10 cellular contexts compared by ENCODE assay signal in genomic region chr7:5430612-5430947, GRCh38. TPM values are rescaled to one million over a fixed set of nuclear protein-coding genes. Genes with fewer than 3 reads are reported as not detected.
A peak's percentile ranks its signal among the peaks of the same experiment; 100 is the strongest.
DNase-seq lines count a peak whose midpoint lies in the region; ATAC-seq and TF ChIP-seq lines count a peak whose summit lies in the region.
"Had no signal": no experiment of that assay in that cellular context is flagged by ENCODE, and none has a peak within 500 bp of the region (broad histone marks: within the 10 kb centered on the region; RNA-seq: fewer than 3 reads in every experiment).

No MANE protein-coding gene starts in this region.

- H3K27me3 Mint-ChIP-seq in MCF 10A (ENCODE audit: insufficient read depth, unreplicated experiment), result no peaks in the 10 kb centered on the region

- no peak for TF ChIP-seq RAD21 in HCT116 (IDR thresholded peaks at IDR 0.05; ENCODE audit: low read depth)

- H3K27me3 ChIP-seq in HCT116 (ENCODE audit: insufficient read depth, low read length), result no peaks in the 10 kb centered on the region
- H3K27me3 ChIP-seq in lower lobe of right lung (ENCODE audit: low read depth), result no peaks in the 10 kb centered on the region

- BruUV-seq in HCT116 (replicated peaks; lab: Mats Ljungman, UMichigan) (no TSS peak), MCF 10A (replicated peaks; lab: Mats Ljungman, UMichigan) (no TSS peak)

- H3K4me1 Mint-ChIP-seq in MCF 10A (ENCODE audit: insufficient read depth, unreplicated experiment), result peaks cover 21% of the 10 kb centered on the region

- TF ChIP-seq CTCF in HCT116 (IDR thresholded peaks at IDR 0.05 in 2 of 3, conservative IDR thresholded peaks at IDR 0.05 in 1 of 3; ENCODE audit: borderline replicate concordance in 1 of 3, insufficient read depth in 1 of 3, low read depth in 2 of 3, low read length in 2 of 3), result no peak
- no peak for TF ChIP-seq CTCF in MCF 10A (IDR thresholded peaks at IDR 0.05; ENCODE audit: unreplicated experiment)
- no peak for TF ChIP-seq CTCF in lower lobe of right lung (IDR thresholded peaks at IDR 0.05)
- no peak for TF ChIP-seq CTCF in GM13977 (IDR thresholded peaks at IDR 0.05; ENCODE audit: extremely low read depth, insufficient read depth, missing control alignments)

- peaks cover 38% of the 10 kb centered on the region for H3K79me2 ChIP-seq in HCT116 (ENCODE audit: insufficient read depth, low read length)

- H3K36me3 ChIP-seq in HCT116 (ENCODE audit: control insufficient read depth in 1 of 2, insufficient read depth in 2 of 2, low read length in 2 of 2) (0 out of 4 replicates have a peak, but pooled peaks cover 0 to 5% of the 10 kb centered on the region in 2 experiments), lower lobe of right lung (no peaks in the 10 kb centered on the region)

- H3K9me3 ChIP-seq in HCT116 (ENCODE audit: control insufficient read depth in 1 of 2, insufficient read depth in 1 of 2, low read depth in 1 of 2, low read length in 2 of 2) (peaks cover 0 to 4% of the 10 kb centered on the region in 2 experiments; a peak in 1 of 4 replicates), lower lobe of right lung (peaks cover 4% of the 10 kb centered on the region)

- H3K4me1 ChIP-seq in HCT116 (ENCODE audit: control insufficient read depth in 1 of 2, insufficient read depth in 2 of 2, low read length in 2 of 2) (peaks cover 25 to 55% of the 10 kb centered on the region in 2 experiments), lower lobe of right lung (peaks cover 29% of the 10 kb centered on the region)

- intact Hi-C loops in HCT116 (cut with micrococcal nuclease) (no loop called here), MCF 10A (cut with micrococcal nuclease) (no loop called here), lower lobe of right lung (cut with DNase I) (no loop called here)

- DNase-seq in HCT116 (ENCODE audit: low read depth, low spot score) (no peak), MCF 10A (ENCODE audit: unreplicated experiment) (no peak), lower lobe of right lung (no peak), GM13977 (ENCODE audit: low spot score) (no peak), NCI-H2081 treated with DMSO at 0.1 percent for 48 hours (lab: John Stamatoyannopoulos, UW) (no peak), LoVo (ENCODE audit: low spot score) (no peak)
- DNase-seq: H9, occipital lobe had no signal

- H3K4me3 ChIP-seq in HCT116 (replicated peaks in 1 of 2; ENCODE audit: low read depth in 1 of 2, low read length in 2 of 2) (no peak overlapping the region), lower lobe of right lung (peak overlapping the region; percentile 96)

- H3K9me2 ChIP-seq in HCT116 (ENCODE audit: insufficient read depth), result no peaks in the 10 kb centered on the region

- H3K4me2 ChIP-seq in HCT116 (ENCODE audit: low read length), result peak overlapping the region; percentile 98

- POLR2A ChIA-PET in HCT116 (lab: Charles Lee), result interaction anchor here (0.6 kb wide), 2 partner anchors 15 to 853 kb away, joined by 3 read pairs; no protein-coding TSS in a partner anchor
- POLR2A ChIA-PET in MCF 10A (lab: Yijun Ruan, JAX), result interaction anchor here (0.6 to 4.3 kb wide), 3 partner anchors 11 to 151 kb away, joined by 3 to 24 read pairs (median 4); no protein-coding TSS in a partner anchor

- peak overlapping the region; percentile 98 for H3K27ac ChIP-seq in HCT116 (ENCODE audit: low read depth, low read length)
- peak overlapping the region; percentile 99 for H3K27ac ChIP-seq in lower lobe of right lung
- peak overlapping the region; percentile 98 for H3K27ac ChIP-seq in temporal lobe (ENCODE audit: low read depth, low read length)

- H3K4me3 Mint-ChIP-seq in MCF 10A (ENCODE audit: unreplicated experiment), result peak overlapping the region; percentile 98

- RAD21 ChIA-PET in HCT116 (lab: Charles Lee; ENCODE audit: low non-redundant PET in 1 of 2, low total read pairs in 2 of 2, uncharacterized antibody in 2 of 2, unreplicated experiment in 2 of 2), result no interaction called here

- no peak overlapping the region for H2AFZ ChIP-seq in HCT116 (ENCODE audit: low read depth, low read length, poor library complexity, severe bottlenecking)

- in situ Hi-C loops in GM13977 (cut with MboI; ENCODE audit: low pct_unique_long_range_greater_than_20kb, low sequenced_read_pairs, unreplicated experiment), result no loop called here

- CTCF ChIA-PET in HCT116 (lab: Charles Lee), result no interaction called here
- CTCF ChIA-PET in MCF 10A (lab: Yijun Ruan, JAX), result interaction anchor here (0.6 to 0.7 kb wide), 2 partner anchors 127 to 128 kb away, joined by 3 to 5 read pairs; no protein-coding TSS in a partner anchor

- ATAC-seq in HCT116, result no peak
- no peak for ATAC-seq in lower lobe of right lung
- ATAC-seq in HG03097 (IDR thresholded peaks at IDR 0.05; ENCODE audit: low FRiP score, unreplicated experiment), result no peak

- H4K20me1 ChIP-seq in HCT116 (ENCODE audit: insufficient read depth), result no peaks in the 10 kb centered on the region

- no peaks in the 10 kb centered on the region for H3K9me3 Mint-ChIP-seq in MCF 10A (ENCODE audit: unreplicated experiment)

- no peak overlapping the region for H3K27ac Mint-ChIP-seq in MCF 10A (ENCODE audit: low read depth, unreplicated experiment)
- H3K27ac Mint-ChIP-seq: H9 had no signal

- peak overlapping the region; percentile 98 for H3K9ac ChIP-seq in HCT116 (ENCODE audit: low read length)

- H3K36me3 Mint-ChIP-seq in MCF 10A (ENCODE audit: insufficient read depth, unreplicated experiment), result peaks cover 30% of the 10 kb centered on the region

- no peak for TF ChIP-seq POLR2A in HCT116 (IDR thresholded peaks at IDR 0.05; ENCODE audit: borderline replicate concordance, extremely low read depth, insufficient read depth, insufficient read length)

TF ChIP-seq in HCT116, 20 proteins besides CTCF, POLR2A, EP300 and RAD21:
- no peak for TF ChIP-seq ZBTB33 (IDR thresholded peaks at IDR 0.05; ENCODE audit: extremely low read depth, insufficient replicate concordance, low read length)
TF ChIP-seq in HCT116: peak in this region for 0.

RNA-seq across cellular contexts. Expression of gene TNRC18, which starts 6.9 kb away (rescaled TPM):
- total RNA-seq in HCT116 (2021; ENCODE audit: unreplicated experiment) (101 TPM), MCF 10A (2022) (120 and 132 TPM in 2 replicates), lower lobe of right lung (104 TPM), temporal lobe (97.6 TPM)
- polyA plus RNA-seq in HCT116 (2012), result 65.0 and 67.6 TPM in 2 replicates
